In the genomic region with DNA sequence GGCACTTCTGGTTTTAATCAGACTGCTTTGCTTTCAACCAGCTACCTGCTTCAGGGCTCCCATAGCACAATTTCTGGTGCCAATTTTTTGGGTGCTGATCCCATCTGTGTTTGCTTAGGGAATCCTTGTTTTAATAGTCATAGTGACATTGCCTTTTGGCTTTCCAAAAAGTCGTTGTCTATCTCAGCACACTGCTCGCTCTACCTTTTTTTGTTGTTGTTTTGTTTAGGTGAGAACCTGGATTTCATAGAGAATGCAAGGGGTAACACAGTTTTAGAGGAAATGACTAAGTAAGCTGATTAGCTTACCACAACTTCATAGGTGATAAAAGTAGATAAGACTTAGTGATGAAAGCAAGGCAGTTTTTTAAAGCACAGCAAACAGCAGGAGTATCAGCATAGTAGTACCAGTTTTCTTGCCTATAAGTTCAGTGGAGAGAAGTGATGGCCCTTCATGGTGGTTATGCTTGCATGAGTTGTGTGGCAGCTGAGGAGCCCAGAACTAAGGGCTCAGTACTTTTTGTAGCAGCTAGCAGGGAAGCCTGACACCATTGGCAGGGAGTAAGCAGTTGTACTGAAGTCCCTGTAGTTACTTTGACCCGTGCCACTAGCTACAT, we compare ENCODE assay signal across 2 cellular contexts.
TF ChIP-seq lines count a peak whose summit lies in the region.

No MANE protein-coding gene starts in this region.

TF ChIP-seq in SK-N-SH treated with all-trans-retinoic acid at 6 μM for 48 hours, 23 proteins besides CTCF, POLR2A, EP300 and RAD21 (continued from another document):
- TF ChIP-seq CSRNP3 (CRISPR knock-in tag; IDR thresholded peaks at IDR 0.05) (no peak), ZNF8 (CRISPR knock-in tag; IDR thresholded peaks at IDR 0.05) (no peak), ISL1 (CRISPR knock-in tag; IDR thresholded peaks at IDR 0.05) (no peak), GLIS3 (CRISPR knock-in tag; IDR thresholded peaks at IDR 0.05) (no peak)

TF ChIP-seq in SK-N-SH, 30 proteins besides CTCF, POLR2A, EP300 and RAD21 (continued from another document):
- TF ChIP-seq, protein P1, sequence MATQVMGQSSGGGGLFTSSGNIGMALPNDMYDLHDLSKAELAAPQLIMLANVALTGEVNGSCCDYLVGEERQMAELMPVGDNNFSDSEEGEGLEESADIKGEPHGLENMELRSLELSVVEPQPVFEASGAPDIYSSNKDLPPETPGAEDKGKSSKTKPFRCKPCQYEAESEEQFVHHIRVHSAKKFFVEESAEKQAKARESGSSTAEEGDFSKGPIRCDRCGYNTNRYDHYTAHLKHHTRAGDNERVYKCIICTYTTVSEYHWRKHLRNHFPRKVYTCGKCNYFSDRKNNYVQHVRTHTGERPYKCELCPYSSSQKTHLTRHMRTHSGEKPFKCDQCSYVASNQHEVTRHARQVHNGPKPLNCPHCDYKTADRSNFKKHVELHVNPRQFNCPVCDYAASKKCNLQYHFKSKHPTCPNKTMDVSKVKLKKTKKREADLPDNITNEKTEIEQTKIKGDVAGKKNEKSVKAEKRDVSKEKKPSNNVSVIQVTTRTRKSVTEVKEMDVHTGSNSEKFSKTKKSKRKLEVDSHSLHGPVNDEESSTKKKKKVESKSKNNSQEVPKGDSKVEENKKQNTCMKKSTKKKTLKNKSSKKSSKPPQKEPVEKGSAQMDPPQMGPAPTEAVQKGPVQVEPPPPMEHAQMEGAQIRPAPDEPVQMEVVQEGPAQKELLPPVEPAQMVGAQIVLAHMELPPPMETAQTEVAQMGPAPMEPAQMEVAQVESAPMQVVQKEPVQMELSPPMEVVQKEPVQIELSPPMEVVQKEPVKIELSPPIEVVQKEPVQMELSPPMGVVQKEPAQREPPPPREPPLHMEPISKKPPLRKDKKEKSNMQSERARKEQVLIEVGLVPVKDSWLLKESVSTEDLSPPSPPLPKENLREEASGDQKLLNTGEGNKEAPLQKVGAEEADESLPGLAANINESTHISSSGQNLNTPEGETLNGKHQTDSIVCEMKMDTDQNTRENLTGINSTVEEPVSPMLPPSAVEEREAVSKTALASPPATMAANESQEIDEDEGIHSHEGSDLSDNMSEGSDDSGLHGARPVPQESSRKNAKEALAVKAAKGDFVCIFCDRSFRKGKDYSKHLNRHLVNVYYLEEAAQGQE (IDR thresholded peaks at IDR 0.05; ENCODE audit: low read depth, low read length): no peak
- TF ChIP-seq SMC3 (IDR thresholded peaks at IDR 0.05; ENCODE audit: low read depth, low read length) (no peak), EZH2phosphoT487 (IDR thresholded peaks at IDR 0.05; ENCODE audit: borderline replicate concordance, low read depth) (no peak), FOSL2 (IDR thresholded peaks at IDR 0.05; ENCODE audit: borderline replicate concordance, low read depth) (no peak), YY1 (IDR thresholded peaks at IDR 0.05; ENCODE audit: low read depth) (no peak), RXRA (IDR thresholded peaks at IDR 0.05; ENCODE audit: borderline replicate concordance, low read depth) (no peak), MAX (IDR thresholded peaks at IDR 0.05; ENCODE audit: low read depth) (no peak), FOXM1 (IDR thresholded peaks at IDR 0.05; ENCODE audit: low read depth) (no peak), TAF1 (IDR thresholded peaks at IDR 0.05; ENCODE audit: borderline replicate concordance, low read depth, low read length) (no peak)
